1 cellular context compared by ENCODE assay signal in genomic region chr9:137085918-137086530, GRCh38.
A peak's percentile ranks its signal among the peaks of the same experiment; 100 is the strongest.
TF ChIP-seq lines count a peak whose summit lies in the region.

No MANE protein-coding gene starts in this region.

TF ChIP-seq in HepG2, 621 proteins besides CTCF, POLR2A, EP300 and RAD21 (continued from another document):
- TF ChIP-seq, protein P1, sequence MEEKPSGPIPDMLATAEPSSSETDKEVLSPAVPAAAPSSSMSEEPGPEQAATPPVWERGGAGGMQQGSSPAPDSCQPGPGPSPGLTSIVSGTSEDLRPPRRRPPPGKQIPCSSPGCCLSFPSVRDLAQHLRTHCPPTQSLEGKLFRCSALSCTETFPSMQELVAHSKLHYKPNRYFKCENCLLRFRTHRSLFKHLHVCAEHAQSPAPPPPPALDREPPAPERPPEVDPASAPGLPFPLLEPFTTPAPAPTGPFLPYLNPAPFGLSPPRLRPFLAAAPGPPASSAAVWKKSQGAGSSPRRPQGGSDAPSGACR (CRISPR knock-in tag; IDR thresholded peaks at IDR 0.05) = no peak
- TF ChIP-seq, protein P2, sequence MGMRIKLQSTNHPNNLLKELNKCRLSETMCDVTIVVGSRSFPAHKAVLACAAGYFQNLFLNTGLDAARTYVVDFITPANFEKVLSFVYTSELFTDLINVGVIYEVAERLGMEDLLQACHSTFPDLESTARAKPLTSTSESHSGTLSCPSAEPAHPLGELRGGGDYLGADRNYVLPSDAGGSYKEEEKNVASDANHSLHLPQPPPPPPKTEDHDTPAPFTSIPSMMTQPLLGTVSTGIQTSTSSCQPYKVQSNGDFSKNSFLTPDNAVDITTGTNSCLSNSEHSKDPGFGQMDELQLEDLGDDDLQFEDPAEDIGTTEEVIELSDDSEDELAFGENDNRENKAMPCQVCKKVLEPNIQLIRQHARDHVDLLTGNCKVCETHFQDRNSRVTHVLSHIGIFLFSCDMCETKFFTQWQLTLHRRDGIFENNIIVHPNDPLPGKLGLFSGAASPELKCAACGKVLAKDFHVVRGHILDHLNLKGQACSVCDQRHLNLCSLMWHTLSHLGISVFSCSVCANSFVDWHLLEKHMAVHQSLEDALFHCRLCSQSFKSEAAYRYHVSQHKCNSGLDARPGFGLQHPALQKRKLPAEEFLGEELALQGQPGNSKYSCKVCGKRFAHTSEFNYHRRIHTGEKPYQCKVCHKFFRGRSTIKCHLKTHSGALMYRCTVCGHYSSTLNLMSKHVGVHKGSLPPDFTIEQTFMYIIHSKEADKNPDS (CRISPR knock-in tag; IDR thresholded peaks at IDR 0.05) = no peak
- no peak; the same call in 1 of the 2 replicates for TF ChIP-seq ZNF232 (CRISPR knock-in tag; IDR thresholded peaks at IDR 0.05; ENCODE audit: borderline replicate concordance)
- TF ChIP-seq PHF5A (CRISPR knock-in tag; IDR thresholded peaks at IDR 0.05; ENCODE audit: low read depth, unreplicated experiment) = no peak
- no peak for TF ChIP-seq ATM (IDR thresholded peaks at IDR 0.05; ENCODE audit: borderline replicate concordance)
- TF ChIP-seq KLF11 (CRISPR knock-in tag; IDR thresholded peaks at IDR 0.05) = no peak
- TF ChIP-seq E2F2 (CRISPR knock-in tag; IDR thresholded peaks at IDR 0.05; ENCODE audit: borderline replicate concordance) = no peak
- no peak for TF ChIP-seq ZFP41 (CRISPR knock-in tag; IDR thresholded peaks at IDR 0.05; ENCODE audit: borderline replicate concordance)
- TF ChIP-seq ATAD3A (CRISPR knock-in tag; IDR thresholded peaks at IDR 0.05) = no peak
- TF ChIP-seq WIZ (CRISPR knock-in tag; IDR thresholded peaks at IDR 0.05) = no peak
- TF ChIP-seq SIN3B (IDR thresholded peaks at IDR 0.05; ENCODE audit: low read length) = no peak
- TF ChIP-seq, protein P3, sequence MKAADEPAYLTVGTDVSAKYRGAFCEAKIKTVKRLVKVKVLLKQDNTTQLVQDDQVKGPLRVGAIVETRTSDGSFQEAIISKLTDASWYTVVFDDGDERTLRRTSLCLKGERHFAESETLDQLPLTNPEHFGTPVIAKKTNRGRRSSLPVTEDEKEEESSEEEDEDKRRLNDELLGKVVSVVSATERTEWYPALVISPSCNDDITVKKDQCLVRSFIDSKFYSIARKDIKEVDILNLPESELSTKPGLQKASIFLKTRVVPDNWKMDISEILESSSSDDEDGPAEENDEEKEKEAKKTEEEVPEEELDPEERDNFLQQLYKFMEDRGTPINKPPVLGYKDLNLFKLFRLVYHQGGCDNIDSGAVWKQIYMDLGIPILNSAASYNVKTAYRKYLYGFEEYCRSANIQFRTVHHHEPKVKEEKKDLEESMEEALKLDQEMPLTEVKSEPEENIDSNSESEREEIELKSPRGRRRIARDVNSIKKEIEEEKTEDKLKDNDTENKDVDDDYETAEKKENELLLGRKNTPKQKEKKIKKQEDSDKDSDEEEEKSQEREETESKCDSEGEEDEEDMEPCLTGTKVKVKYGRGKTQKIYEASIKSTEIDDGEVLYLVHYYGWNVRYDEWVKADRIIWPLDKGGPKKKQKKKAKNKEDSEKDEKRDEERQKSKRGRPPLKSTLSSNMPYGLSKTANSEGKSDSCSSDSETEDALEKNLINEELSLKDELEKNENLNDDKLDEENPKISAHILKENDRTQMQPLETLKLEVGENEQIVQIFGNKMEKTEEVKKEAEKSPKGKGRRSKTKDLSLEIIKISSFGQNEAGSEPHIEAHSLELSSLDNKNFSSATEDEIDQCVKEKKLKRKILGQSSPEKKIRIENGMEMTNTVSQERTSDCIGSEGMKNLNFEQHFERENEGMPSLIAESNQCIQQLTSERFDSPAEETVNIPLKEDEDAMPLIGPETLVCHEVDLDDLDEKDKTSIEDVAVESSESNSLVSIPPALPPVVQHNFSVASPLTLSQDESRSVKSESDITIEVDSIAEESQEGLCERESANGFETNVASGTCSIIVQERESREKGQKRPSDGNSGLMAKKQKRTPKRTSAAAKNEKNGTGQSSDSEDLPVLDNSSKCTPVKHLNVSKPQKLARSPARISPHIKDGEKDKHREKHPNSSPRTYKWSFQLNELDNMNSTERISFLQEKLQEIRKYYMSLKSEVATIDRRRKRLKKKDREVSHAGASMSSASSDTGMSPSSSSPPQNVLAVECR (CRISPR knock-in tag; IDR thresholded peaks at IDR 0.05; ENCODE audit: borderline replicate concordance) = no peak
- peak; percentile 4; the same call in 1 of the 2 replicates for TF ChIP-seq ZNF451 (CRISPR knock-in tag; IDR thresholded peaks at IDR 0.05)
- TF ChIP-seq ZNF460 (CRISPR knock-in tag; IDR thresholded peaks at IDR 0.05; ENCODE audit: borderline replicate concordance) = no peak
- peak; percentile 56; the same call in 1 of the 2 replicates for TF ChIP-seq GFI1 (CRISPR knock-in tag; IDR thresholded peaks at IDR 0.05; ENCODE audit: borderline replicate concordance)
- peak; percentile 11; the same call in 1 of the 2 replicates for TF ChIP-seq FOXA3 (CRISPR knock-in tag; IDR thresholded peaks at IDR 0.05)
- no peak for TF ChIP-seq ELF4 (CRISPR knock-in tag; IDR thresholded peaks at IDR 0.05; ENCODE audit: borderline replicate concordance)
- no peak for TF ChIP-seq ZNF580 (CRISPR knock-in tag; IDR thresholded peaks at IDR 0.05; ENCODE audit: borderline replicate concordance, low read depth)
- 0 out of 2 replicates have a peak, but pooled peaks have one; percentile 2 for TF ChIP-seq ELF3 (CRISPR knock-in tag; IDR thresholded peaks at IDR 0.05)
- TF ChIP-seq ZNF441 (CRISPR knock-in tag; IDR thresholded peaks at IDR 0.05; ENCODE audit: borderline replicate concordance) = peak; percentile 7; the same call in 1 of the 2 replicates
- no peak for TF ChIP-seq ZNF260 (CRISPR knock-in tag; IDR thresholded peaks at IDR 0.05; ENCODE audit: borderline replicate concordance, low read depth)
- TF ChIP-seq CEBPB (IDR thresholded peaks at IDR 0.05; ENCODE audit: borderline replicate concordance, low read depth, low read length) = no peak
- no peak for TF ChIP-seq NONO (IDR thresholded peaks at IDR 0.05)
- no peak for TF ChIP-seq NONO (CRISPR knock-in tag; conservative IDR thresholded peaks at IDR 0.05)
- no peak for TF ChIP-seq TBX3 (IDR thresholded peaks at IDR 0.05; ENCODE audit: borderline replicate concordance)
- TF ChIP-seq ETV6 (CRISPR knock-in tag; conservative IDR thresholded peaks at IDR 0.05) = 0 out of 2 replicates have a peak, but pooled peaks have one; percentile 28
- no peak for TF ChIP-seq TBL1XR1 (IDR thresholded peaks at IDR 0.05; ENCODE audit: borderline replicate concordance, low read length, partially characterized antibody)
- TF ChIP-seq GPBP1L1 (CRISPR knock-in tag; IDR thresholded peaks at IDR 0.05) = no peak
- TF ChIP-seq MIER2 (CRISPR knock-in tag; IDR thresholded peaks at IDR 0.05) = no peak
- TF ChIP-seq GATA4 (IDR thresholded peaks at IDR 0.05; ENCODE audit: borderline replicate concordance, low read depth) = no peak
- no peak for TF ChIP-seq RNF219 (CRISPR knock-in tag; IDR thresholded peaks at IDR 0.05)
- TF ChIP-seq, protein P4, sequence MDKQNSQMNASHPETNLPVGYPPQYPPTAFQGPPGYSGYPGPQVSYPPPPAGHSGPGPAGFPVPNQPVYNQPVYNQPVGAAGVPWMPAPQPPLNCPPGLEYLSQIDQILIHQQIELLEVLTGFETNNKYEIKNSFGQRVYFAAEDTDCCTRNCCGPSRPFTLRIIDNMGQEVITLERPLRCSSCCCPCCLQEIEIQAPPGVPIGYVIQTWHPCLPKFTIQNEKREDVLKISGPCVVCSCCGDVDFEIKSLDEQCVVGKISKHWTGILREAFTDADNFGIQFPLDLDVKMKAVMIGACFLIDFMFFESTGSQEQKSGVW (CRISPR knock-in tag; IDR thresholded peaks at IDR 0.05; ENCODE audit: borderline replicate concordance) = no peak
- TF ChIP-seq ZNF280B (CRISPR knock-in tag; IDR thresholded peaks at IDR 0.05; ENCODE audit: borderline replicate concordance) = peak; percentile 48; the same call in 1 of the 2 replicates
